ENCODE assay signal across 1 cellular context in the genomic region with DNA sequence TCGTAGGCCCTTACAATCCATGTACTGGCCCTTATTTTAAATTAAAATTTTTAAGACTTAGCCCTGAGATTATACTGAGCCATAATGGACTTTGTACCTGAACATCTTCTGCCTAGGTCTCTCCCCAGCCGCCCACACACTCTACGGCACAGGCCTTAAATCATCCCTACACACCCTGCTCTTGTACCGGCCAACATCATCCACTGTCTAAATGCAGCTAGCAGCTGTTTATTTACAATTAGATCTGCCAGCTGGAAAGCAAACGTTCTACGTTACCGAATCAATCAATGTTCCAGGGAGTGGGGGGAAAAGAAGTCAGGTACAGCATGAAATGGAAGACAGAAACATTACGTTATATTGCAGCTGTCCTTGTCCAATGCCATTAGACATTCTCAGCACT.
TF ChIP-seq lines count a peak whose summit lies in the region.

No MANE protein-coding gene starts in this region.

TF ChIP-seq in liver, 16 proteins besides CTCF, POLR2A, EP300 and RAD21 (continued from another document):
- TF ChIP-seq MAX (IDR thresholded peaks at IDR 0.05) (peak; percentile 15), SP1 (IDR thresholded peaks at IDR 0.05) (peak; percentile 41), REST (IDR thresholded peaks at IDR 0.05) (peak; percentile 50)
